Comparison of ENCODE assay signal across 9 cellular contexts in the genomic region with DNA sequence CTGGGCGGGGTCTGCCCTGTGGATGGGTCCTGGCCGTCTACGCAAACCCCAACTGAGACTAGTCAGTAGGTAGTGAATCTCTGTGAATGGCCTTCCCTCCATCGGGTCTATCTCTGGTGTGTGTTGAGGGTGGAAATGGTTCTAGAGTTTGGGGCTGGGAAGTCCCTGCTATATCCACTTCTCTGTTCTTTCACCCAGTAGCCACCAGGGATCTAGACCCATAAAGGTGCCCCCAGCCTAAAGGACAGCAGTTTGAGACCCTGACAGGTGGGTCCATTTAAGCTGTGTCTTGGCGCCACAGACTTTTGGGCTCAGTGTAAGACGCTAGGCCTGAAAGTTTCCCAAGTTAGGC. TPM values are rescaled to one million over a fixed set of nuclear protein-coding genes. Genes with fewer than 3 reads are reported as not detected.
DNase-seq lines count a peak whose midpoint lies in the region; ATAC-seq, FAIRE-seq and TF ChIP-seq lines count a peak whose summit lies in the region.
"Had no signal": no experiment of that assay in that cellular context is flagged by ENCODE, and none has a peak within 500 bp of the region (broad histone marks: within the 10 kb centered on the region; RNA-seq: fewer than 3 reads in every experiment).

No MANE protein-coding gene starts in this region.

- H3K27me3 Mint-ChIP-seq in activated T-cell treated with anti-CD3 and anti-CD28 coated beads, Interleukin-2, amount 50 U/mL, for 72 hours (ENCODE audit: low read depth) = no peaks in the 10 kb centered on the region

- peaks cover 14% of the 10 kb centered on the region for H3K4me1 Mint-ChIP-seq in activated T-cell treated with anti-CD3 and anti-CD28 coated beads, Interleukin-2, amount 50 U/mL, for 72 hours (ENCODE audit: low read depth)
- H3K4me1 Mint-ChIP-seq: neural progenitor cell had no signal

- FAIRE-seq in frontal cortex (lab: Jason Lieb, UNC) = no peak

- H3K4me3 Mint-ChIP-seq in activated T-cell treated with anti-CD3 and anti-CD28 coated beads, Interleukin-2, amount 50 U/mL, for 72 hours = peak overlapping the region; percentile 98 to 99
- H3K4me3 Mint-ChIP-seq: neural progenitor cell had no signal

- no peaks in the 10 kb centered on the region for H3K4me1 ChIP-seq in adipocyte (ENCODE audit: control insufficient read depth, insufficient read depth, low read length)
- peaks cover 8% of the 10 kb centered on the region for H3K4me1 ChIP-seq in thymus (ENCODE audit: control insufficient read depth, insufficient read depth, low read length)
- H3K4me1 ChIP-seq: neural progenitor cell had no signal

- H3K9ac ChIP-seq in adipocyte (ENCODE audit: low read length) = peak overlapping the region; percentile 53
- H3K9ac ChIP-seq: neural progenitor cell had no signal

- H3K27me3 ChIP-seq in adipocyte (replicated peaks; ENCODE audit: control insufficient read depth, insufficient read depth, low read length) (no peaks in the 10 kb centered on the region), kidney epithelial cell (ENCODE audit: control insufficient read depth, insufficient read depth, low read length) (no peaks in the 10 kb centered on the region), thymus (ENCODE audit: control insufficient read depth, insufficient read depth) (no peaks in the 10 kb centered on the region)
- H3K27me3 ChIP-seq: neural progenitor cell had no signal

- H3K36me3 Mint-ChIP-seq in activated T-cell treated with anti-CD3 and anti-CD28 coated beads, Interleukin-2, amount 50 U/mL, for 72 hours (ENCODE audit: insufficient read depth in 2 of 2) = peaks cover 14 to 35% of the 10 kb centered on the region in 2 donors

- H3K27ac Mint-ChIP-seq in activated T-cell treated with anti-CD3 and anti-CD28 coated beads, Interleukin-2, amount 50 U/mL, for 72 hours = peak overlapping the region; percentile 95
- H3K27ac Mint-ChIP-seq: neural progenitor cell had no signal

- H3K27ac ChIP-seq in thymus (ENCODE audit: low read depth) = no peak overlapping the region
- H3K27ac ChIP-seq: neural progenitor cell had no signal

- peaks cover 8% of the 10 kb centered on the region for H3K9me3 ChIP-seq in adipocyte (ENCODE audit: control insufficient read depth, low read length)
- no peaks in the 10 kb centered on the region for H3K9me3 ChIP-seq in thymus (ENCODE audit: control insufficient read depth)

- ATAC-seq in activated T-cell treated with anti-CD3 and anti-CD28 coated beads, Interleukin-2, amount 50 U/mL, for 72 hours (replicated peaks in 1 of 2) = no peak

- 54% methylated on average over 6 of the region's 6 CpGs for WGBS in thymus

- peak in 1 of 2 donors; percentile 3 for DNase-seq in activated T-cell treated with anti-CD3 and anti-CD28 coated beads, Interleukin-2, amount 50 U/mL, for 72 hours
- DNase-seq in activated T-cell treated with anti-CD3 and anti-CD28 coated beads for 4 hours = no peak
- DNase-seq in adipocyte (ENCODE audit: low read depth) = no peak
- no peak for DNase-seq in kidney epithelial cell (ENCODE audit: low read depth)
- no peak for DNase-seq in frontal cortex (ENCODE audit: low spot score in 2 of 2)
- no peak for DNase-seq in CD1c-positive myeloid dendritic cell (ENCODE audit: extremely low spot score)
- no peak for DNase-seq in dedifferentiated amniotic fluid mesenchymal stem cell (ENCODE audit: extremely low spot score)

- H3K4me3 ChIP-seq in adipocyte (ENCODE audit: low read length) (peak overlapping the region; percentile 81), kidney epithelial cell (ENCODE audit: low read depth, low read length) (peak overlapping the region; percentile 70), thymus (ENCODE audit: low read length) (peak overlapping the region; percentile 59)
- H3K4me3 ChIP-seq: neural progenitor cell had no signal

- peaks cover 7% of the 10 kb centered on the region for H3K36me3 ChIP-seq in adipocyte (ENCODE audit: control insufficient read depth, insufficient read depth, low read length, severe bottlenecking)
- no peaks in the 10 kb centered on the region for H3K36me3 ChIP-seq in kidney epithelial cell (ENCODE audit: control insufficient read depth, insufficient read depth, low read length)
- no peaks in the 10 kb centered on the region for H3K36me3 ChIP-seq in thymus (ENCODE audit: control insufficient read depth, insufficient read depth)
- H3K36me3 ChIP-seq: neural progenitor cell had no signal

- TF ChIP-seq CTCF in kidney epithelial cell (IDR thresholded peaks at IDR 0.05; ENCODE audit: insufficient read depth, low read length, poor library complexity, severe bottlenecking) = no peak

- H3K9me3 Mint-ChIP-seq in activated T-cell treated with anti-CD3 and anti-CD28 coated beads, Interleukin-2, amount 50 U/mL, for 72 hours = peaks cover 8 to 14% of the 10 kb centered on the region in 2 donors

RNA-seq across cellular contexts. Expression of a gene that starts 57.7 kb away (rescaled TPM):
- 10 to 100 TPM; 15.4 to 17.9 TPM for total RNA-seq in activated T-cell treated with anti-CD3 and anti-CD28 coated beads, Interleukin-2, amount 50 U/mL, for 72 hours
- total RNA-seq in kidney epithelial cell (5.7 and 6.8 TPM in 2 replicates), frontal cortex (49.7 TPM)
- 6.4 TPM for polyA plus RNA-seq in thymus

RNA-seq across cellular contexts. Expression of a gene that starts 57.7 kb away (rescaled TPM):
- 1 to 10 TPM; 7.4 to 9.0 TPM for total RNA-seq in activated T-cell treated with anti-CD3 and anti-CD28 coated beads, Interleukin-2, amount 50 U/mL, for 72 hours
- total RNA-seq in kidney epithelial cell (3.0 and 4.0 TPM in 2 replicates), frontal cortex (9.4 TPM)
- 2.2 TPM for polyA plus RNA-seq in thymus
